ENCODE assay signal across 16 cellular contexts in the genomic region with DNA sequence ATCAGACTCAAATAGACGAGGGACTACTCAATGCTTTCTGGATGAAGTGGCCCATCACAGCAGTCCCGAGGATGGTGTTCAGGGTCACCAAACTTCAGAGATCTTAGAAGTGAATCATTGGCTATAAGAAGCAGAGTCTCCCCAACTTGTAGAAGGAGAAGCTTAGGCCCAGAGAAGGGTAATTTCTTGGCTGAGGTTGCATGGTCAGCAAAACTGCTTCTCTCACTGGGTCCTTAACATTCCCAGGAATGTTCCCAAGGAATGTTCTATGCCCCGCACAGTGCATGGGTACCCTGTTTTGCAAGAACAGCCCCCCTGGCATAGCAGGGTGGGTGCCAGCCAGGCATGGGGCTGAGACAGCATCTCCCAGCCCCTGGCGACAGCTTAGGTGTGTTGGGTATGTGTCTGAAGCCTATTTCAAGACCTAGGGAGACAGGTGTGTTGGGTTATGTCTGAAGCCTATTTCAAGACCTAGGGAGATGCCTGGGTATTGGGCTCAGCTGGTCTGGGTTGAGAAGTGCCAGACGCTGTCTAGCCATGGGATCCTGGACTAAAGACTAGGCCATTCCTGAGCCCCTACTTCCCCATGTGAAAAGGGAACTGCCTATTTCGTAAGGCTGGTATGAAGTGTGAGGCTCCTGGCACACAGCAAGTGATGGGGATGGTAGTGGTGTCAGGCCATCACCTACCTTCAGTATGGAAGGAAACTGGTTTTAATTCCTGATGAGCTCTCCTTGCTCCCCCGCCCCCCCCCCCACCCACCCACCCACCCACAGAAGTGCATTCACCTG. TPM values are rescaled to one million over a fixed set of nuclear protein-coding genes. Genes with fewer than 3 reads are reported as not detected.
"Had no signal": no experiment of that assay in that cellular context is flagged by ENCODE, and none has a peak within 500 bp of the region (broad histone marks: within the 10 kb centered on the region; RNA-seq: fewer than 3 reads in every experiment).

No MANE protein-coding gene starts in this region.

- DNase-seq: activated CD4-positive, alpha-beta memory T cell treated with anti-CD3 and anti-CD28 coated beads for 36 hours; activated CD4-positive, CD25-positive, alpha-beta regulatory T cell treated with anti-CD3 and anti-CD28 coated beads, Interleukin-2, amount 50 U/mL, for 72 hours; activated effector memory CD4-positive, alpha-beta T cell treated with anti-CD3 and anti-CD28 coated beads, Interleukin-2, amount 50 U/mL, for 16 hours; activated T-cell treated with anti-CD3 and anti-CD28 coated beads, Interleukin-2, amount 50 U/mL, for 48 hours; dorsolateral prefrontal cortex; endodermal cell; left colon; thyroid gland had no signal

- H3K4me3 ChIP-seq: dorsolateral prefrontal cortex, gastroesophageal sphincter, thyroid gland had no signal

- ATAC-seq: gastroesophageal sphincter; left colon; stimulated activated effector memory CD8-positive, alpha-beta T cell treated with anti-CD3 and anti-CD28 coated beads, Interleukin-12 subunit alpha, Interleukin-12 subunit beta, amount 100 ng/mL, for 72 hours had no signal

- H3K27me3 ChIP-seq: dorsolateral prefrontal cortex, thyroid gland had no signal

- FAIRE-seq: islet of Langerhans, urothelium cell line had no signal

- H3K36me3 ChIP-seq: gastroesophageal sphincter, thyroid gland had no signal

RNA-seq across cellular contexts. Expression of gene PADI6, which starts 26.1 kb away (rescaled TPM):
- total RNA-seq: activated CD4-positive, alpha-beta memory T cell treated with anti-CD3 and anti-CD28 coated beads for 36 hours; cardiac septum; dorsolateral prefrontal cortex; endodermal cell; epithelial cell of proximal tubule; gastroesophageal sphincter; left colon; lung microvascular endothelial cell; posterior vena cava; thyroid gland had no signal
